ENCODE assay signal across 10 cellular contexts in the genomic region with DNA sequence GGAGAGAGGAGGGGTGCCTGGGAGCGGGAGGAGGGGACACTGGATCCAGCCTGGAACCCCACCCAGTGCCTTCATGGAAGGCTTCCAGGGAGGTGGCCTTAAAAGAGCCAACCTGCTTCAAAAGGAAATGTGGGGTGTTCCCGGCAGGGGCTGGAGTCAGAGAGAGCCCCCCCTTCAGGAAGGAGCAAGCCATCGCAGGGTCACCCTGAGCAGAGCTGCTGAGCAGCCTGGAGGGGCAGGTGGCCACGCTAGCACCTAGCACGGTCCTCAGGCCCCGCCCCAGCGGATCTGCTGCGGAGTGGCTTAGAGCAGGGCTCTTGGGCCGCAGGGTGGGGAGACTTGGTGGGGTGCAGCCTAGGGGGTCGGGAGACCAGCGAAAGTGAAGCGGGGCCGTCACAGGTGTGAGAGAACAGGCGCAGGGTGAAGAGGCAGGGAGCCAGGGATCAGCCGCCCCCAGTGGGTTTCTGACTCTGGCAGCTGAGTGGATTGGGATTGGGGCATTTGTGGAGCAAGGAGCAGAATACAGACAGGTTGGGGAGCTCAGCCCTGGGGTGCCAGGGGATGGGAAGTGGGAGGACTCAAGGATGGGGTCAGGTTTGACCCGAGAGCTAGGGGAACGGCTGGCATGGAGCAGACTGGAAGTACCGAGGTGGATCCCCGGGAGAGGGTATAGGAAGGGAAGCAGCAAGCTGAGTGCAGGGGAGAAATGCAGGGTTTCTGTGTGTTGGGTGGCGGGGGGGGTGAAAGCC. TPM values are rescaled to one million over a fixed set of nuclear protein-coding genes. Genes with fewer than 3 reads are reported as not detected.
A peak's percentile ranks its signal among the peaks of the same experiment; 100 is the strongest.
DNase-seq lines count a peak whose midpoint lies in the region; ATAC-seq, FAIRE-seq and TF ChIP-seq lines count a peak whose summit lies in the region.
"Had no signal": no experiment of that assay in that cellular context is flagged by ENCODE, and none has a peak within 500 bp of the region (broad histone marks: within the 10 kb centered on the region; RNA-seq: fewer than 3 reads in every experiment).

No MANE protein-coding gene starts in this region.

- peaks cover 6 to 7% of the 10 kb centered on the region in 2 donors for H3K4me1 ChIP-seq in kidney (ENCODE audit: control insufficient read depth in 1 of 2, insufficient read depth in 1 of 2, low read depth in 1 of 2, low read length in 2 of 2)
- H3K4me1 ChIP-seq: SJCRH30 had no signal

- DNase-seq in AG10803 (ENCODE audit: low read depth) (no peak), GM13977 (ENCODE audit: low spot score) (no peak), kidney (peak; percentile 73), foreskin melanocyte (no peak), germinal center (ENCODE audit: low spot score) (no peak), ecto neural progenitor cell (ENCODE audit: low spot score) (no peak), caudate nucleus (lab: John Stamatoyannopoulos, UW) (no peak)
- DNase-seq in activated CD8-positive, alpha-beta T cell treated with anti-CD3 and anti-CD28 coated beads, Interleukin-2, amount 10 ng/mL, durations not matched to agents 7 days and 5 days: peak; percentile 35

- H3K27ac Mint-ChIP-seq in activated CD8-positive, alpha-beta T cell treated with anti-CD3 and anti-CD28 coated beads, Interleukin-2, amount 10 ng/mL, durations not matched to agents 7 days and 5 days: peak overlapping the region; percentile 52

- POLR2A ChIA-PET in activated CD8-positive, alpha-beta T cell treated with anti-CD3 and anti-CD28 coated beads, Interleukin-2, amount 10 ng/mL, durations not matched to agents 7 days and 5 days (lab: Charles Lee): no interaction called here

- no peak overlapping the region for H3K9ac ChIP-seq in kidney (ENCODE audit: low read length in 2 of 2)

- TF ChIP-seq CTCF in AG10803 (conservative IDR thresholded peaks at IDR 0.05; ENCODE audit: low read length) (peak; percentile 11; the same call in 1 of the 2 replicates), GM13977 (IDR thresholded peaks at IDR 0.05; ENCODE audit: extremely low read depth, insufficient read depth, missing control alignments) (peak; percentile 41), kidney (IDR thresholded peaks at IDR 0.05; ENCODE audit: borderline replicate concordance, extremely low read depth, insufficient read depth) (no peak)

- in situ Hi-C loops in GM13977 (cut with MboI; ENCODE audit: low pct_unique_long_range_greater_than_20kb, low sequenced_read_pairs, unreplicated experiment): no loop called here

- no peaks in the 10 kb centered on the region for H3K9me3 Mint-ChIP-seq in activated CD8-positive, alpha-beta T cell treated with anti-CD3 and anti-CD28 coated beads, Interleukin-2, amount 10 ng/mL, durations not matched to agents 7 days and 5 days (ENCODE audit: insufficient read depth)

- H3K4me1 Mint-ChIP-seq in activated CD8-positive, alpha-beta T cell treated with anti-CD3 and anti-CD28 coated beads, Interleukin-2, amount 10 ng/mL, durations not matched to agents 7 days and 5 days (ENCODE audit: low read depth): no peaks in the 10 kb centered on the region

- H3K4me3 ChIP-seq in AG10803 (ENCODE audit: low read length): no peak overlapping the region
- no peak overlapping the region for H3K4me3 ChIP-seq in kidney (ENCODE audit: low read length in 2 of 2)
- H3K4me3 ChIP-seq: SJCRH30 had no signal

- intact Hi-C loops in kidney (cut with DNase I): no loop called here

- H3K27me3 Mint-ChIP-seq in activated CD8-positive, alpha-beta T cell treated with anti-CD3 and anti-CD28 coated beads, Interleukin-2, amount 10 ng/mL, durations not matched to agents 7 days and 5 days (ENCODE audit: low read depth): no peaks in the 10 kb centered on the region

- H3K27ac ChIP-seq in kidney (ENCODE audit: low read depth in 2 of 2, low read length in 2 of 2) (no peak overlapping the region), caudate nucleus (ENCODE audit: low read depth, low read length) (no peak overlapping the region)
- H3K27ac ChIP-seq: SJCRH30 had no signal

- no peaks in the 10 kb centered on the region for H3K36me3 Mint-ChIP-seq in activated CD8-positive, alpha-beta T cell treated with anti-CD3 and anti-CD28 coated beads, Interleukin-2, amount 10 ng/mL, durations not matched to agents 7 days and 5 days (ENCODE audit: low read depth)

- peak; percentile 53 for ATAC-seq in activated CD8-positive, alpha-beta T cell treated with anti-CD3 and anti-CD28 coated beads, Interleukin-2, amount 10 ng/mL, durations not matched to agents 7 days and 5 days

- no peak for FAIRE-seq in kidney (lab: Jason Lieb, UNC)
- FAIRE-seq: astrocyte had no signal

- H3K4me3 Mint-ChIP-seq in activated CD8-positive, alpha-beta T cell treated with anti-CD3 and anti-CD28 coated beads, Interleukin-2, amount 10 ng/mL, durations not matched to agents 7 days and 5 days: no peak overlapping the region

- H3K9me3 ChIP-seq in kidney (ENCODE audit: control insufficient read depth in 1 of 2, low read length in 2 of 2): no peaks in the 10 kb centered on the region
- H3K9me3 ChIP-seq: SJCRH30 had no signal

- H3K36me3 ChIP-seq in kidney (ENCODE audit: control insufficient read depth in 1 of 2, insufficient read depth in 2 of 2, low read length in 2 of 2): no peaks in the 10 kb centered on the region
- H3K36me3 ChIP-seq: SJCRH30 had no signal

- CTCF ChIA-PET in activated CD8-positive, alpha-beta T cell treated with anti-CD3 and anti-CD28 coated beads, Interleukin-2, amount 10 ng/mL, durations not matched to agents 7 days and 5 days (lab: Charles Lee): interaction anchor here (1.0 to 2.3 kb wide), 8 partner anchors 8 to 212 kb away, joined by 3 to 7 read pairs (median 3); no protein-coding TSS in a partner anchor

RNA-seq across cellular contexts. Expression of a gene that starts 1.5 kb away (rescaled TPM):
- total RNA-seq in activated CD8-positive, alpha-beta T cell treated with anti-CD3 and anti-CD28 coated beads, Interleukin-2, amount 10 ng/mL, durations not matched to agents 7 days and 5 days: not detected
- 198 TPM for total RNA-seq in kidney
- 8.2 TPM for polyA plus RNA-seq in kidney (ENCODE audit: insufficient read depth, low read depth, low replicate concordance)
- total RNA-seq: astrocyte, SJCRH30 had no signal

RNA-seq across cellular contexts. Expression of a gene that starts 9.3 kb away (rescaled TPM):
- 100 to 1,000 TPM in 1 of 2 experiments, 10 to 100 TPM in 1; 94.3 to 105 TPM for total RNA-seq in activated CD8-positive, alpha-beta T cell treated with anti-CD3 and anti-CD28 coated beads, Interleukin-2, amount 10 ng/mL, durations not matched to agents 7 days and 5 days
- total RNA-seq in kidney: 55.6 TPM
- polyA plus RNA-seq in kidney (ENCODE audit: insufficient read depth, low read depth, low replicate concordance): 192 TPM

RNA-seq across cellular contexts. Expression of a gene that starts 23.2 kb away (rescaled TPM):
- 10 to 100 TPM; 51.8 to 57.7 TPM for total RNA-seq in activated CD8-positive, alpha-beta T cell treated with anti-CD3 and anti-CD28 coated beads, Interleukin-2, amount 10 ng/mL, durations not matched to agents 7 days and 5 days
- 64.1 TPM for total RNA-seq in kidney
- 117 TPM for polyA plus RNA-seq in kidney (ENCODE audit: insufficient read depth, low read depth, low replicate concordance)

RNA-seq across cellular contexts. Expression of a gene that starts 40.6 kb away (rescaled TPM):
- 100 to 1,000 TPM; 121 to 127 TPM for total RNA-seq in activated CD8-positive, alpha-beta T cell treated with anti-CD3 and anti-CD28 coated beads, Interleukin-2, amount 10 ng/mL, durations not matched to agents 7 days and 5 days
- total RNA-seq in kidney: 89.9 TPM
- polyA plus RNA-seq in kidney (ENCODE audit: insufficient read depth, low read depth, low replicate concordance): 48.1 TPM

RNA-seq across cellular contexts. Expression of a gene that starts 52.4 kb away (rescaled TPM):
- under 1 TPM; 0.21 to 0.29 TPM for total RNA-seq in activated CD8-positive, alpha-beta T cell treated with anti-CD3 and anti-CD28 coated beads, Interleukin-2, amount 10 ng/mL, durations not matched to agents 7 days and 5 days
- 22.6 TPM for total RNA-seq in kidney
- polyA plus RNA-seq in kidney (ENCODE audit: insufficient read depth, low read depth, low replicate concordance): 7.3 TPM

Comparison
In these comparisons a context has a peak if more than half of its experiments do, and no peak if none do; other contexts are left out.
1. DNase-seq: peak in activated CD8-positive, alpha-beta T cell treated with anti-CD3 and anti-CD28 coated beads, Interleukin-2, amount 10 ng/mL, durations not matched to agents 7 days and 5 days (single experiment) and kidney (single experiment); none in AG10803 (single experiment), GM13977 (single experiment), foreskin melanocyte (single experiment), germinal center (single experiment), ecto neural progenitor cell (single experiment) and caudate nucleus (0 of 61).
2. RNA of a gene that starts 1.5 kb away (total RNA-seq): 198 TPM in kidney (single experiment); not detected in activated CD8-positive, alpha-beta T cell treated with anti-CD3 and anti-CD28 coated beads, Interleukin-2, amount 10 ng/mL, durations not matched to agents 7 days and 5 days; every median in the first group is over 100 times any median in the second.